ENCODE assay signal across 18 cellular contexts in the genomic region with DNA sequence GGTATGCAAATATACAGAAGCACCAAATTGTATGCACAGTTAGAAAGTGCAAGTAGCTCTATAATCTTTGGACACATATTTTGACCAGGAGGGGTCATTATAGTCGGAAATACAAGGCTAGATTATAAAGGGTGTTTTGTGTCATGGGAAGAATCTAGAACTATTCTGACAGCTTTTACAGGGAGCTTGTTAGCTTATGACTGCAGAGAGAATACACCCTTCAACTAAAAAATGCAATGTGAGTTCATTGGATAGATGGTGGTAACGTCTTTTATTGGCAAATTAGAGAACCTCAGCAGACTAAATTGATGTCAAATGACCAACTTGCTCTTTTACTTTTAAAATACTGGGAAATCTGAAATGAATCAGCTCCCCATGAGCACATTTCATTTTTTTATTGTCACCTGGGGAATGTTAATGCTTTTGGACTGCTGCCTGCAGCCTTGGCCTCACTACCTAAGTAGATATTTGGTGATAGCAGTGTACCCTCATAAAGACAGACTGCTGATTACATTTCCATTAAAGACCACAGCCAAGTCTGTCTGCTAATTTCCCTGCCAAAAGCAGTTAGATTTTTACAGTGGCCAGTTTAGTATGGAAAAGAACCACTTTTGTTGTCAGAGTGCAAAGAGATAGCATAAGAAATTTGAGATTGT.
DNase-seq lines count a peak whose midpoint lies in the region; TF ChIP-seq lines count a peak whose summit lies in the region.
"Had no signal": no experiment of that assay in that cellular context is flagged by ENCODE, and none has a peak within 500 bp of the region (broad histone marks: within the 10 kb centered on the region; RNA-seq: fewer than 3 reads in every experiment).

No MANE protein-coding gene starts in this region.

- H3K27me3 Mint-ChIP-seq in CD4-positive, alpha-beta memory T cell: no peaks in the 10 kb centered on the region

- POLR2A ChIA-PET in CD4-positive, alpha-beta memory T cell (lab: Charles Lee; ENCODE audit: partially characterized antibody): interaction anchor here (0.7 to 2.3 kb wide), 2 partner anchors 9 to 46 kb away, joined by 3 to 8 read pairs; no protein-coding TSS in a partner anchor

- TF ChIP-seq CTCF in MM.1S (IDR thresholded peaks at IDR 0.05; ENCODE audit: low read length): no peak
- TF ChIP-seq CTCF in VCaP (conservative IDR thresholded peaks at IDR 0.05): no peak; the same call in 1 of the 2 replicates
- TF ChIP-seq CTCF in adrenal gland (IDR thresholded peaks at IDR 0.05): no peak

- CTCF ChIA-PET in CD4-positive, alpha-beta memory T cell (lab: Charles Lee; ENCODE audit: partially characterized antibody): interaction anchor here (0.7 to 1.2 kb wide), 3 partner anchors 10 to 50 kb away, joined by 3 to 4 read pairs (median 3); no protein-coding TSS in a partner anchor

- H3K27ac ChIP-seq in CD4-positive, alpha-beta memory T cell (ENCODE audit: low read depth, low read length): no peak overlapping the region
- no peak overlapping the region for H3K27ac ChIP-seq in MM.1S (ENCODE audit: low read length)
- peak overlapping the region; percentile 73 for H3K27ac ChIP-seq in VCaP
- H3K27ac ChIP-seq in adrenal gland: no peak overlapping the region
- H3K27ac ChIP-seq: Peyer's patch had no signal

- no peak for TF ChIP-seq POLR2A in adrenal gland (IDR thresholded peaks at IDR 0.05)

- no peak overlapping the region for H3K4me3 ChIP-seq in CD4-positive, alpha-beta memory T cell (ENCODE audit: low read length in 2 of 2)
- no peak overlapping the region for H3K4me3 ChIP-seq in MM.1S (ENCODE audit: low read length)
- H3K4me3 ChIP-seq in adrenal gland: no peak overlapping the region
- H3K4me3 ChIP-seq: GM23338, K562, Peyer's patch had no signal

- H3K9me2 ChIP-seq in MM.1S (replicated peaks; ENCODE audit: insufficient read depth, low read length): no peaks in the 10 kb centered on the region

- 0 out of 2 replicates have a peak, but pooled peaks cover 6% of the 10 kb centered on the region for H3F3A ChIP-seq in MM.1S (ENCODE audit: insufficient read depth, low read length)

- peak overlapping the region in 6 of 8 donors; percentile 11 to 83 (median 42) for H3K4me3 Mint-ChIP-seq in CD4-positive, alpha-beta memory T cell
- H3K4me3 Mint-ChIP-seq: GM23338, H9 had no signal

- H3K27me3 ChIP-seq in CD4-positive, alpha-beta memory T cell (ENCODE audit: insufficient read depth, low read length): no peaks in the 10 kb centered on the region
- H3K27me3 ChIP-seq in MM.1S (replicated peaks; ENCODE audit: insufficient read depth, low read length) (no peaks in the 10 kb centered on the region), adrenal gland (no peaks in the 10 kb centered on the region)
- H3K27me3 ChIP-seq: Peyer's patch had no signal

- no peaks in the 10 kb centered on the region for H4K20me1 ChIP-seq in MM.1S (ENCODE audit: insufficient read depth, low read length)

- no peak overlapping the region for H3K9ac ChIP-seq in MM.1S (ENCODE audit: low read length)

- 45 to 61% (median 49%) methylated on average over 2 of the region's 2 CpGs for whole genome bisulfite sequencing in adrenal gland, 4 donors

- peaks cover 0 to 34% (median 21%) of the 10 kb centered on the region in 8 donors for H3K9me3 Mint-ChIP-seq in CD4-positive, alpha-beta memory T cell

- peak overlapping the region in 2 of 7 donors; percentile 47 to 77 for H3K27ac Mint-ChIP-seq in CD4-positive, alpha-beta memory T cell
- H3K27ac Mint-ChIP-seq: GM23338, H9 had no signal

- H3K4me1 ChIP-seq in CD4-positive, alpha-beta memory T cell (ENCODE audit: insufficient read depth, low read length): peaks cover 14% of the 10 kb centered on the region
- H3K4me1 ChIP-seq in MM.1S (ENCODE audit: low read length) (peaks cover 29% of the 10 kb centered on the region), adrenal gland (replicated peaks in 1 of 2) (no peaks in the 10 kb centered on the region)
- H3K4me1 ChIP-seq: Peyer's patch had no signal

- intact Hi-C loops in CD4-positive, alpha-beta memory T cell (cut with micrococcal nuclease): loop anchor here (5.0 kb wide), 1 partner anchor 46 kb away; no protein-coding TSS in a partner anchor
- intact Hi-C loops in adrenal gland (cut with DNase I): no loop called here

- peaks cover 0 to 18% of the 10 kb centered on the region in 2 donors for H3K9me3 ChIP-seq in CD4-positive, alpha-beta memory T cell (ENCODE audit: control insufficient read depth in 1 of 2, low read length in 2 of 2)
- H3K9me3 ChIP-seq in MM.1S (replicated peaks; ENCODE audit: insufficient read depth, low read length) (no peaks in the 10 kb centered on the region), adrenal gland (replicated peaks in 1 of 3) (peaks cover 0 to 12% (median 0%) of the 10 kb centered on the region in 3 donors)

- no peaks in the 10 kb centered on the region for H3K79me2 ChIP-seq in MM.1S (ENCODE audit: low read length)

- H2AFZ ChIP-seq in MM.1S (ENCODE audit: low read length): no peak overlapping the region
- H2AFZ ChIP-seq: GM23338 had no signal

- H3K4me1 Mint-ChIP-seq in CD4-positive, alpha-beta memory T cell: peaks cover 17 to 21% (median 19%) of the 10 kb centered on the region in 4 donors
- H3K4me1 Mint-ChIP-seq: GM23338, H9 had no signal

- DNase-seq in A172 (ENCODE audit: low spot score) (peak; percentile 26), MM.1S (no peak), adrenal gland (no peak), superior temporal gyrus (ENCODE audit: extremely low spot score) (no peak), NCI-H774 (lab: John Stamatoyannopoulos, UW) (no peak)
- DNase-seq in CD4-positive, alpha-beta memory T cell: no peak
- no peak for DNase-seq in stimulated activated CD4-positive, alpha-beta T cell treated with anti-CD3 and anti-CD28 coated beads, Interleukin-4, amount 100 ng/mL, for 24 hours
- DNase-seq: DMS53, H9, NCI-H2029, NCI-H446, NCI-H526, OCI-M1, Peyer's patch, SIG-M5 had no signal

- peaks cover 8 to 16% of the 10 kb centered on the region in 2 donors for H3K36me3 Mint-ChIP-seq in CD4-positive, alpha-beta memory T cell

- no peaks in the 10 kb centered on the region for H3K36me3 ChIP-seq in CD4-positive, alpha-beta memory T cell (ENCODE audit: insufficient read depth, low read length)
- H3K36me3 ChIP-seq in MM.1S (replicated peaks; ENCODE audit: insufficient read depth, low read length): no peaks in the 10 kb centered on the region; the same call in 1 of the 2 replicates
- no peaks in the 10 kb centered on the region for H3K36me3 ChIP-seq in adrenal gland (replicated peaks in 1 of 2)
- H3K36me3 ChIP-seq: Peyer's patch had no signal

- 0 out of 2 replicates have a peak overlapping the region, but pooled peaks have one; percentile 65 for H3K4me2 ChIP-seq in MM.1S (ENCODE audit: low read depth, low read length)
- H3K4me2 ChIP-seq: GM23338 had no signal
